Comparison of ENCODE assay signal across 13 cellular contexts in the genomic region with DNA sequence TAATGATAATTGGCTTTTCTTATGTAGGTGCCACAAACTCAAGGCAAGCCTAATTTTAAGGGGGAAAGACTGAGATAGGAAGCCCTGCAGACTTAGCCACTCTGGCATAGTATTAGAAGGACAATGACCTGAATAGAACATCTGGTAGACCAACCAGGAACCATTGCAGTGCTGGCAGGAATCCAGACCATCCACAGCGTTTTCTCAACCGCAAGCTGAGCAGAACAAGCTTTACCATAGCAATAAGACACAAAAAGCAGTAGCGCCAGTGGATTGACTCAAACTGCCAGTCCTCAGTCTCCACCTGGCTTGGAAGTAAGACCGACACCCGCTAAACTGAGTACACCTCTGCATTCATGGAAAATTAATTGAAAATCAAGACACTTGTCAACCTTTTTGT.
DNase-seq lines count a peak whose midpoint lies in the region; ATAC-seq lines count a peak whose summit lies in the region.
"Had no signal": no experiment of that assay in that cellular context is flagged by ENCODE, and none has a peak within 500 bp of the region (broad histone marks: within the 10 kb centered on the region; RNA-seq: fewer than 3 reads in every experiment).

No MANE protein-coding gene starts in this region.

- ATAC-seq in HG03354 (IDR thresholded peaks at IDR 0.05; ENCODE audit: poor library complexity, severe bottlenecking, unreplicated experiment), result peak; percentile 51
- ATAC-seq: HepG2, lower lobe of right lung had no signal

- peak; percentile 55 for DNase-seq in DMS153 (lab: John Stamatoyannopoulos, UW)
- DNase-seq in NOMO-1 treated with dmso at 0.1 percent for 144 hours (lab: John Stamatoyannopoulos, UW; ENCODE audit: unreplicated experiment), result peak; percentile 16
- peak; percentile 40 for DNase-seq in glomerular visceral epithelial cell (ENCODE audit: extremely low spot score)
- DNase-seq in EL, result no peak
- DNase-seq in NCI-H146 (lab: John Stamatoyannopoulos, UW), result no peak
- no peak for DNase-seq in occipital lobe (lab: John Stamatoyannopoulos, UW)
- DNase-seq: activated B cell treated with CpG ODN at 0.5 μM for 24 hours; activated naive CD4-positive, alpha-beta T cell treated with anti-CD3 and anti-CD28 coated beads, Interleukin-2, amount 10 ng/mL, durations not matched to agents 7 days and 5 days; effector CD8-positive, alpha-beta T cell; lower lobe of right lung; NCI-H1694 treated with DMSO at 0.1 percent for 48 hours had no signal

Comparison
In these comparisons a context has a peak if more than half of its experiments do, and no peak if none do; other contexts are left out.
1. DNase-seq: peak in DMS153 (single experiment), NOMO-1 treated with dmso at 0.1 percent for 144 hours (single experiment) and glomerular visceral epithelial cell (single experiment); none in EL (single experiment), NCI-H146 (single experiment) and occipital lobe (single experiment).